In genomic region chr4:2941138-2942036, GRCh38 we compare ENCODE assay signal across 14 cellular contexts. TPM values are rescaled to one million over a fixed set of nuclear protein-coding genes. Genes with fewer than 3 reads are reported as not detected.
DNase-seq lines count a peak whose midpoint lies in the region; ATAC-seq, FAIRE-seq and TF ChIP-seq lines count a peak whose summit lies in the region.
"Had no signal": no experiment of that assay in that cellular context is flagged by ENCODE, and none has a peak within 500 bp of the region (broad histone marks: within the 10 kb centered on the region; RNA-seq: fewer than 3 reads in every experiment).

No MANE protein-coding gene starts in this region.

- TF ChIP-seq POLR2A in HepG2 (IDR thresholded peaks at IDR 0.05; ENCODE audit: insufficient read depth in 1 of 2, low read depth in 2 of 2, low read length in 2 of 2) = no peak

- POLR2A ChIA-PET in HepG2 (lab: Yijun Ruan, JAX) = no interaction called here

- H3K9me3 ChIP-seq in right atrium auricular region (no peaks in the 10 kb centered on the region), HepG2 (ENCODE audit: low read length) (no peaks in the 10 kb centered on the region), upper lobe of right lung (no peaks in the 10 kb centered on the region)

- H4K20me1 ChIP-seq in HepG2 (ENCODE audit: insufficient read depth, low read length) = peaks cover 17% of the 10 kb centered on the region; the same call in 1 of the 2 replicates

- intact Hi-C loops in Right ventricle myocardium superior (cut with DNase I) (no loop called here), HepG2 (cut with micrococcal nuclease; ENCODE audit: unreplicated experiment) (no loop called here), upper lobe of right lung (cut with DNase I) (no loop called here)

- ATAC-seq in Right ventricle myocardium superior (ENCODE audit: poor library complexity) = no peak
- no peak for ATAC-seq in HepG2
- no peak for ATAC-seq in upper lobe of right lung
- no peak for ATAC-seq in GM18861 (IDR thresholded peaks at IDR 0.05; ENCODE audit: unreplicated experiment)

- TF ChIP-seq EP300 in HepG2 (IDR thresholded peaks at IDR 0.05; ENCODE audit: low read depth in 2 of 2, low read length in 2 of 2) (no peak), HepG2 (CRISPR knock-in tag; IDR thresholded peaks at IDR 0.05; ENCODE audit: borderline replicate concordance) (no peak)

- H3K4me2 ChIP-seq in HepG2 (ENCODE audit: low read depth, low read length) = no peak overlapping the region

- H3K27me3 ChIP-seq in right atrium auricular region (no peaks in the 10 kb centered on the region), HepG2 (ENCODE audit: control insufficient read depth in 1 of 2, insufficient read depth in 2 of 2, low read length in 2 of 2) (no peaks in the 10 kb centered on the region), upper lobe of right lung (no peaks in the 10 kb centered on the region)

- H3K36me3 ChIP-seq in right atrium auricular region = peaks cover 84% of the 10 kb centered on the region
- H3K36me3 ChIP-seq in HepG2 (replicated peaks in 1 of 2; ENCODE audit: control insufficient read depth in 1 of 2, insufficient read depth in 2 of 2, low read length in 2 of 2) = peaks cover 48 to 80% of the 10 kb centered on the region in 2 experiments
- peaks cover 90% of the 10 kb centered on the region for H3K36me3 ChIP-seq in upper lobe of right lung

- DNase-seq in right atrium auricular region (ENCODE audit: low spot score) (peak; percentile 49), Right ventricle myocardium superior (no peak), HepG2 (ENCODE audit: low spot score) (no peak), upper lobe of right lung (peak; percentile 58), RKO (ENCODE audit: low spot score) (no peak), KG1 (lab: John Stamatoyannopoulos, UW) (no peak)
- peak; percentile 54 for DNase-seq in activated CD8-positive, alpha-beta memory T cell treated with anti-CD3 and anti-CD28 coated beads, Interleukin-2, amount 50 U/mL, for 48 hours
- DNase-seq: activated CD4-positive, CD25-positive, alpha-beta regulatory T cell; COR-L47; Kasumi-1; NCI-H187; NCI-H524 treated with DMSO at 0.1 percent for 48 hours; T-helper 1 cell had no signal

- peaks cover 0 to 6% of the 10 kb centered on the region in 2 donors for H3K4me1 ChIP-seq in right atrium auricular region
- peaks cover 15% of the 10 kb centered on the region for H3K4me1 ChIP-seq in HepG2 (ENCODE audit: insufficient read depth, low read length)
- H3K4me1 ChIP-seq in upper lobe of right lung = peaks cover 12% of the 10 kb centered on the region

- no TSS peak for BruUV-seq in HepG2 (replicated peaks; lab: Mats Ljungman, UMichigan)

- in situ Hi-C loops in HepG2 (cut with HindIII; ENCODE audit: extremely low pct_ligation_motif_present, low pct_unique_long_range_greater_than_20kb) = no loop called here

- no peak for FAIRE-seq in HepG2 (lab: Jason Lieb, UNC)

- H3K4me3 ChIP-seq in right atrium auricular region (no peak overlapping the region), HepG2 (replicated peaks in 1 of 3; ENCODE audit: insufficient read depth in 1 of 3, low read depth in 2 of 3, low read length in 3 of 3) (no peak overlapping the region), upper lobe of right lung (no peak overlapping the region)

- no peaks in the 10 kb centered on the region for H3K79me2 ChIP-seq in HepG2 (ENCODE audit: insufficient read depth, low read length)

- no peak overlapping the region for H3K9ac ChIP-seq in HepG2 (ENCODE audit: insufficient read depth, low read depth, low read length)

- TF ChIP-seq CTCF in right atrium auricular region (IDR thresholded peaks at IDR 0.05) (no peak), HepG2 (CRISPR knock-in tag; IDR thresholded peaks at IDR 0.05) (no peak), upper lobe of right lung (IDR thresholded peaks at IDR 0.05) (no peak)

- TF ChIP-seq RAD21 in HepG2 (CRISPR knock-in tag; IDR thresholded peaks at IDR 0.05) = no peak

- 98% methylated on average over 17 of the region's 24 CpGs for whole genome bisulfite sequencing in HepG2 (ENCODE audit: low lambda C conversion rate)

- CTCF ChIA-PET in HepG2 (lab: Yijun Ruan, JAX; ENCODE audit: low intra/inter-chr PET ratio, low total read pairs) = no interaction called here

- H3K27ac ChIP-seq in right atrium auricular region (no peak overlapping the region), HepG2 (ENCODE audit: extremely low read length, insufficient read depth, low read length) (no peak overlapping the region), upper lobe of right lung (no peak overlapping the region)

- no peak overlapping the region for H2AFZ ChIP-seq in HepG2 (ENCODE audit: low read length)

TF ChIP-seq in HepG2, 621 proteins besides CTCF, POLR2A, EP300 and RAD21 (continues in another document):
- peak; percentile 53; the same call in 1 of the 2 replicates for TF ChIP-seq ZNF17 (CRISPR knock-in tag; IDR thresholded peaks at IDR 0.05)
- TF ChIP-seq ZBTB33 (CRISPR knock-in tag; IDR thresholded peaks at IDR 0.05) = 0 out of 2 replicates have a peak, but pooled peaks have one; percentile 26

RNA-seq across cellular contexts. Expression of gene NOP14, which starts 21.8 kb away (rescaled TPM):
- total RNA-seq in right atrium auricular region = 10 to 100 TPM; 12.2 to 14.2 TPM
- 20.7 TPM for total RNA-seq in Right ventricle myocardium superior
- total RNA-seq in HepG2 (2016; rRNA removed; fragmentation: Illumina TruSeq; extraction: Trizol) = 47.9 and 63.4 TPM in 2 replicates
- total RNA-seq in HepG2 (2016; cell fraction: cytosol; rRNA removed; fragmentation: Illumina TruSeq; extraction: Trizol; ENCODE audit: low read depth) = 11.5 and 13.9 TPM in 2 replicates
- total RNA-seq in HepG2 (2016; cell fraction: insoluble cytoplasmic fraction; rRNA removed; fragmentation: Illumina TruSeq; extraction: Trizol) = 48.3 and 54.0 TPM in 2 replicates
- 23.0 and 27.1 TPM in 2 replicates for total RNA-seq in HepG2 (2016; cell fraction: membrane; rRNA removed; fragmentation: Illumina TruSeq; extraction: Trizol)
- 25.4 and 26.5 TPM in 2 replicates for total RNA-seq in HepG2 (2016; cell fraction: nucleus; rRNA removed; fragmentation: Illumina TruSeq; extraction: Trizol)
- 6.8 and 6.9 TPM in 2 replicates for polyA plus RNA-seq in HepG2 (2011; rRNA removed)
- polyA plus RNA-seq in HepG2 (2011; cell fraction: cytosol; rRNA removed) = 4.8 and 5.2 TPM in 2 replicates
- polyA plus RNA-seq in HepG2 (2011; cell fraction: nucleus; rRNA removed) = 8.6 and 9.1 TPM in 2 replicates
- polyA plus RNA-seq in HepG2 (2012) = 23.7 and 25.5 TPM in 2 replicates
- 5.0 and 6.7 TPM in 2 replicates for polyA plus RNA-seq in HepG2 (2016; cell fraction: cytosol; fragmentation: Illumina TruSeq; extraction: Trizol; ENCODE audit: low read depth)
- polyA plus RNA-seq in HepG2 (2016; cell fraction: insoluble cytoplasmic fraction; fragmentation: Illumina TruSeq; extraction: Trizol; ENCODE audit: low read depth) = 48.2 and 58.0 TPM in 2 replicates
- 12.7 and 14.5 TPM in 2 replicates for polyA plus RNA-seq in HepG2 (2016; cell fraction: membrane; fragmentation: Illumina TruSeq; extraction: Trizol; ENCODE audit: low read depth)
- 36.4 and 41.5 TPM in 2 replicates for polyA plus RNA-seq in HepG2 (2016; cell fraction: nucleus; fragmentation: Illumina TruSeq; extraction: Trizol; ENCODE audit: insufficient read depth, low read depth)
- polyA minus RNA-seq in HepG2 (2011; rRNA and poly(A)+ RNA removed; ENCODE audit: low replicate concordance) = 7.1 and 9.6 TPM in 2 replicates
- 10.4 and 14.8 TPM in 2 replicates for polyA minus RNA-seq in HepG2 (2011; cell fraction: cytosol; rRNA and poly(A)+ RNA removed)
- polyA minus RNA-seq in HepG2 (2011; cell fraction: nucleus; rRNA and poly(A)+ RNA removed) = 10.0 and 12.2 TPM in 2 replicates
- total RNA-seq in upper lobe of right lung = 21.4 TPM

RNA-seq across cellular contexts. Expression of gene GRK4, which starts 22.0 kb away (rescaled TPM):
- total RNA-seq in right atrium auricular region (1 to 10 TPM; 7.0 to 8.2 TPM), Right ventricle myocardium superior (8.8 TPM), HepG2 (2016; rRNA removed; fragmentation: Illumina TruSeq; extraction: Trizol) (2.0 and 2.5 TPM in 2 replicates), upper lobe of right lung (8.0 TPM)
- total RNA-seq in HepG2 (2016; cell fraction: cytosol; rRNA removed; fragmentation: Illumina TruSeq; extraction: Trizol; ENCODE audit: low read depth) = 1.9 and 2.1 TPM in 2 replicates
- 2.5 and 3.1 TPM in 2 replicates for total RNA-seq in HepG2 (2016; cell fraction: insoluble cytoplasmic fraction; rRNA removed; fragmentation: Illumina TruSeq; extraction: Trizol)
- total RNA-seq in HepG2 (2016; cell fraction: membrane; rRNA removed; fragmentation: Illumina TruSeq; extraction: Trizol) = 4.7 and 4.9 TPM in 2 replicates
- 1.2 and 1.4 TPM in 2 replicates for total RNA-seq in HepG2 (2016; cell fraction: nucleus; rRNA removed; fragmentation: Illumina TruSeq; extraction: Trizol)
- polyA plus RNA-seq in HepG2 (2011; rRNA removed) = 1.6 and 1.8 TPM in 2 replicates
- 1.2 TPM in 2 replicates for polyA plus RNA-seq in HepG2 (2011; cell fraction: cytosol; rRNA removed)
- polyA plus RNA-seq in HepG2 (2011; cell fraction: nucleus; rRNA removed) = 1.2 and 1.3 TPM in 2 replicates
- 1.5 and 1.7 TPM in 2 replicates for polyA plus RNA-seq in HepG2 (2012)
- 2.8 TPM in 2 replicates for polyA plus RNA-seq in HepG2 (2016; cell fraction: cytosol; fragmentation: Illumina TruSeq; extraction: Trizol; ENCODE audit: low read depth)
- 3.0 TPM in 2 replicates for polyA plus RNA-seq in HepG2 (2016; cell fraction: insoluble cytoplasmic fraction; fragmentation: Illumina TruSeq; extraction: Trizol; ENCODE audit: low read depth)
- polyA plus RNA-seq in HepG2 (2016; cell fraction: membrane; fragmentation: Illumina TruSeq; extraction: Trizol; ENCODE audit: low read depth) = 4.7 TPM in 2 replicates
- 2.1 and 2.8 TPM in 2 replicates for polyA plus RNA-seq in HepG2 (2016; cell fraction: nucleus; fragmentation: Illumina TruSeq; extraction: Trizol; ENCODE audit: insufficient read depth, low read depth)
- 2.6 and 2.7 TPM in 2 replicates for polyA minus RNA-seq in HepG2 (2011; rRNA and poly(A)+ RNA removed; ENCODE audit: low replicate concordance)
- polyA minus RNA-seq in HepG2 (2011; cell fraction: cytosol; rRNA and poly(A)+ RNA removed) = 0.88 and 1.4 TPM in 2 replicates
- polyA minus RNA-seq in HepG2 (2011; cell fraction: nucleus; rRNA and poly(A)+ RNA removed) = 1.4 and 3.2 TPM in 2 replicates

Comparison
In these comparisons a context has a peak if more than half of its experiments do, and no peak if none do; other contexts are left out.
1. DNase-seq: peak in right atrium auricular region (single experiment), activated CD8-positive, alpha-beta memory T cell treated with anti-CD3 and anti-CD28 coated beads, Interleukin-2, amount 50 U/mL, for 48 hours (single experiment) and upper lobe of right lung (single experiment); none in Right ventricle myocardium superior (single experiment), HepG2 (single experiment), RKO (single experiment) and KG1 (single experiment).